12 cellular contexts compared by ENCODE assay signal in the genomic region with DNA sequence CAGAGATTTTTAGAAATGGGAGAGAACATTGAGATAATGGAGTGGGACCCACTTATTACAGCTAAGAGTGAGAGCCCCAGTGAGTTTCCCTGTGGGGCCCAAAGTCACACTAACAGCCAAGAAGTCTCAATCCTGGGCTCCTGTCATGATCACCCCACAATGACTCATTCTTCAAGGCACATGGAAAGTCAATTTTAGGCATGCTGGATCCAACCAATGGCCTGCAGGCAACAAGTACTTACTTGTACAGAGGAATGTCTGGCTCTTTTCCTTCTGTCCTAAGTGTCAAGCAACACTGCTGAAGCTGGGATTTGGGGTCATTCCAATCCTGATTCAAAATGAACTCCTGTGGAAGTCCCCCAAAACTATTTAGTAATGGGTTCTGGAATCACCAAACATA.
DNase-seq lines count a peak whose midpoint lies in the region; ATAC-seq and TF ChIP-seq lines count a peak whose summit lies in the region.
"Had no signal": no experiment of that assay in that cellular context is flagged by ENCODE, and none has a peak within 500 bp of the region (broad histone marks: within the 10 kb centered on the region; RNA-seq: fewer than 3 reads in every experiment).

No MANE protein-coding gene starts in this region.

- H3K14ac ChIP-seq in mesenchymal stem cell (ENCODE audit: low read length in 2 of 2), result no peak overlapping the region

- H3K9me3 ChIP-seq in mesenchymal stem cell (ENCODE audit: control insufficient read depth, low read length), result no peaks in the 10 kb centered on the region

- DNase-seq in AG20443 (ENCODE audit: low spot score) (peak; percentile 59), epithelial cell of prostate (ENCODE audit: low read depth, low spot score) (peak; percentile 82), mesenchymal stem cell (peak; percentile 64), posterior vena cava (ENCODE audit: low spot score) (no peak), SHP77 (lab: John Stamatoyannopoulos, UW) (no peak), ecto neural progenitor cell (ENCODE audit: low spot score) (no peak)
- DNase-seq: activated CD8-positive, alpha-beta memory T cell treated with anti-CD3 and anti-CD28 coated beads, Interleukin-2, amount 10 ng/mL, durations not matched to agents 7 days and 5 days; CD4-positive, CD25-positive, alpha-beta regulatory T cell; NCI-H1694 treated with DMSO at 0.1 percent for 48 hours; stimulated activated CD4-positive, alpha-beta T cell treated with anti-CD3 and anti-CD28 coated beads, Interleukin-4, amount 100 ng/mL, for 24 hours had no signal

- no peak overlapping the region for H3K4ac ChIP-seq in mesenchymal stem cell (ENCODE audit: low read depth in 1 of 2, low read length in 2 of 2)

- H3K4me2 ChIP-seq in mesenchymal stem cell (ENCODE audit: low read length, poor library complexity, severe bottlenecking), result no peak overlapping the region

- H3K23ac ChIP-seq in mesenchymal stem cell (ENCODE audit: low read length in 2 of 2), result no peak overlapping the region

- no peaks in the 10 kb centered on the region for H3K27me3 ChIP-seq in mesenchymal stem cell (ENCODE audit: control insufficient read depth in 1 of 2, insufficient read depth in 1 of 2, low read length in 2 of 2)

- H2AFZ ChIP-seq in mesenchymal stem cell (ENCODE audit: low read depth, low read length), result no peak overlapping the region

- no peak for ATAC-seq in GM21723 (IDR thresholded peaks at IDR 0.05; ENCODE audit: unreplicated experiment)
- ATAC-seq: activated CD8-positive, alpha-beta memory T cell treated with anti-CD3 and anti-CD28 coated beads, Interleukin-2, amount 10 ng/mL, durations not matched to agents 7 days and 5 days had no signal

- H3K36me3 ChIP-seq in mesenchymal stem cell (ENCODE audit: control insufficient read depth in 1 of 2, insufficient read depth in 2 of 2, low read depth in 1 of 2, low read length in 2 of 2), result peaks cover 15 to 50% of the 10 kb centered on the region in 2 experiments

- intact Hi-C loops in posterior vena cava (cut with DNase I), result no loop called here

- H3K27ac ChIP-seq in epithelial cell of prostate, result peak overlapping the region; percentile 60
- H3K27ac ChIP-seq in mesenchymal stem cell (ENCODE audit: low read length, poor library complexity, severe bottlenecking), result peak overlapping the region; percentile 73

- no peak overlapping the region for H3K4me3 ChIP-seq in mesenchymal stem cell (ENCODE audit: insufficient read depth in 1 of 2, low read depth in 1 of 2, low read length in 2 of 2)

- no peak for TF ChIP-seq EP300 in Ishikawa (IDR thresholded peaks at IDR 0.05; ENCODE audit: borderline replicate concordance)

- H3K4me1 ChIP-seq in mesenchymal stem cell (ENCODE audit: control insufficient read depth, insufficient read depth, low read depth, low read length), result peaks cover 11% of the 10 kb centered on the region

- TF ChIP-seq RAD21 in Ishikawa (IDR thresholded peaks at IDR 0.05; ENCODE audit: low read depth), result no peak

- H4K8ac ChIP-seq in mesenchymal stem cell (ENCODE audit: low read length), result no peak overlapping the region

- peak overlapping the region; percentile 76 for H2AK5ac ChIP-seq in mesenchymal stem cell (ENCODE audit: low read length, severe bottlenecking)

- H3K79me1 ChIP-seq in mesenchymal stem cell (replicated peaks; ENCODE audit: low read length, poor library complexity, severe bottlenecking), result peaks cover 16% of the 10 kb centered on the region

- no peak overlapping the region for H2BK15ac ChIP-seq in mesenchymal stem cell (ENCODE audit: low read depth, poor library complexity, severe bottlenecking)

- H3K18ac ChIP-seq in mesenchymal stem cell (ENCODE audit: low read depth in 1 of 2, low read length in 2 of 2), result no peak overlapping the region

- no peak overlapping the region for H2BK5ac ChIP-seq in mesenchymal stem cell (ENCODE audit: low read depth, low read length, poor library complexity, severe bottlenecking)

- no peak overlapping the region for H2BK120ac ChIP-seq in mesenchymal stem cell (ENCODE audit: low read depth, low read length)

- H2BK12ac ChIP-seq in mesenchymal stem cell (ENCODE audit: low read length in 2 of 2), result no peak overlapping the region

- no peak overlapping the region for H4K91ac ChIP-seq in mesenchymal stem cell (ENCODE audit: low read length)

- no peak overlapping the region for H3K9ac ChIP-seq in mesenchymal stem cell (ENCODE audit: low read length)

TF ChIP-seq in Ishikawa, 13 proteins besides CTCF, POLR2A, EP300 and RAD21:
- no peak for TF ChIP-seq NFIC (IDR thresholded peaks at IDR 0.05)
- no peak for TF ChIP-seq YY1 (IDR thresholded peaks at IDR 0.05; ENCODE audit: low read depth)
- TF ChIP-seq, protein P1, sequence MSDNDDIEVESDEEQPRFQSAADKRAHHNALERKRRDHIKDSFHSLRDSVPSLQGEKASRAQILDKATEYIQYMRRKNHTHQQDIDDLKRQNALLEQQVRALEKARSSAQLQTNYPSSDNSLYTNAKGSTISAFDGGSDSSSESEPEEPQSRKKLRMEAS (IDR thresholded peaks at IDR 0.05), result peak; percentile 60

Comparison
In these comparisons a context has a peak if more than half of its experiments do, and no peak if none do; other contexts are left out.
1. DNase-seq: peak in AG20443 (single experiment), epithelial cell of prostate (single experiment) and mesenchymal stem cell (single experiment); none in posterior vena cava (single experiment), SHP77 (0 of 2) and ecto neural progenitor cell (single experiment).